8 cellular contexts compared by ENCODE assay signal in the genomic region with DNA sequence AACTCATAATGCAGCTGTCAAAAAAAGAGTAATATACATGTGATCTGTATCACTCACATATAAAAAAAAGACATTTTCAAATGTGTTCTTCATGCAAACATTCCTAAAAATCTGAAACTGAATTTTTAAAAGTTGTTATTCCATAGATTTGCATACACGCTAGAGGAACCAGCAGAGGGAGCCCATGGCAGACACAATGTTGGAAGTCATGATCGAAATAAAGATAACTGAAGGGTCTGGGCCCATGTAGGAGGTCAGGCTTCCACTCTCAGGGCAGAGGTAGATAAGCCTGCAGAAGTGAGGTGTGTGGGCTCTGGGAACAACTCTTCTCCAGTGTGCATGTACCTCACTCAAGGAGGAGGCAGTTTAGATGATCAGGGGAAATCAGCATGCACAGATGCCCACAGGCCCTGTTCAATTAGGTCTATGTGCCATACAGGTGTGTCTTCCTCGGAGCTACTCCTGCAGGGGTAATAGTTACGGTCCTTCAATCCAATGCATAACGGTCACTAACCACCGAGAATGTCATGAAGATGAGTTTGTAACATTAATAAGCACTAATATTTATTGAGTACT.
DNase-seq lines count a peak whose midpoint lies in the region; ATAC-seq and TF ChIP-seq lines count a peak whose summit lies in the region.

No MANE protein-coding gene starts in this region.

- H3K4me3 ChIP-seq in MG63 (no peak overlapping the region), ascending aorta (no peak overlapping the region), thoracic aorta (no peak overlapping the region)

- no peaks in the 10 kb centered on the region for H3K36me3 ChIP-seq in MG63
- H3K36me3 ChIP-seq in ascending aorta: no peaks in the 10 kb centered on the region
- H3K36me3 ChIP-seq in thoracic aorta: no peaks in the 10 kb centered on the region

- H3K27ac ChIP-seq in ascending aorta (no peak overlapping the region), thoracic aorta (no peak overlapping the region)

- H3K9me3 ChIP-seq in MG63 (no peaks in the 10 kb centered on the region), ascending aorta (no peaks in the 10 kb centered on the region), thoracic aorta (no peaks in the 10 kb centered on the region)

- H3K4me1 ChIP-seq in ascending aorta (no peaks in the 10 kb centered on the region), thoracic aorta (ENCODE audit: control insufficient read depth in 1 of 2, low read depth in 2 of 2) (no peaks in the 10 kb centered on the region)

- peak; percentile 36 for DNase-seq in GM03348 (ENCODE audit: low spot score)
- DNase-seq in MG63: peak; percentile 38
- no peak for DNase-seq in ascending aorta (ENCODE audit: low spot score in 2 of 2)
- peak; percentile 37 for DNase-seq in iPS-NIHi7 (ENCODE audit: extremely low spot score)
- DNase-seq in thoracic aorta (ENCODE audit: low spot score): peak; percentile 7
- no peak for DNase-seq in GM19240 (ENCODE audit: insufficient read length, low spot score)

- TF ChIP-seq CTCF in ascending aorta (IDR thresholded peaks at IDR 0.05) (peak; percentile 35 to 63 (median 42)), thoracic aorta (IDR thresholded peaks at IDR 0.05) (peak; percentile 59)

- intact Hi-C loops in ascending aorta (cut with DNase I): loop anchor here (1.0 kb wide), 1 partner anchor 210 kb away; no protein-coding TSS in a partner anchor

- ATAC-seq in thoracic aorta (ENCODE audit: insufficient number of reproducible peaks, low FRiP score, low read depth) (no peak), GM21528 (IDR thresholded peaks at IDR 0.05; ENCODE audit: low FRiP score, unreplicated experiment) (no peak), GM21526 (IDR thresholded peaks at IDR 0.05; ENCODE audit: low FRiP score, unreplicated experiment) (no peak)

- H3K27me3 ChIP-seq in MG63 (peaks cover 8% of the 10 kb centered on the region; the same call in 1 of the 2 replicates), ascending aorta (no peaks in the 10 kb centered on the region), thoracic aorta (replicated peaks; ENCODE audit: insufficient read depth) (no peaks in the 10 kb centered on the region)

Comparison
In these comparisons a context has a peak if more than half of its experiments do, and no peak if none do; other contexts are left out.
1. DNase-seq: peak in GM03348 (single experiment), MG63 (single experiment), iPS-NIHi7 (single experiment) and thoracic aorta (single experiment); none in ascending aorta (0 of 2) and GM19240 (single experiment).